8 cellular contexts compared by ENCODE assay signal in genomic region chr10:119315128-119316001, GRCh38.
DNase-seq lines count a peak whose midpoint lies in the region; ATAC-seq, FAIRE-seq and TF ChIP-seq lines count a peak whose summit lies in the region.

No MANE protein-coding gene starts in this region.

- BruUV-seq in K562 (replicated peaks; lab: Mats Ljungman, UMichigan) = no TSS peak

- in situ Hi-C loops in K562 (cut with MboI) = no loop called here

- TF ChIP-seq RAD21 in K562 (CRISPR knock-in tag; conservative IDR thresholded peaks at IDR 0.05 in 1 of 2, IDR thresholded peaks at IDR 0.05 in 1 of 2) = no peak

- no peak overlapping the region for H3K4me3 ChIP-seq in HL-60 (replicated peaks; ENCODE audit: insufficient read depth, low read length)
- H3K4me3 ChIP-seq in K562 = no peak overlapping the region

- peak overlapping the region; percentile 21 to 28; a peak in 2 of 4 replicates for H3K9ac ChIP-seq in K562 (ENCODE audit: insufficient read depth in 1 of 2, low read depth in 2 of 2, low read length in 2 of 2)

- no peaks in the 10 kb centered on the region for H3K9me1 ChIP-seq in K562 (ENCODE audit: control insufficient read depth, insufficient read depth, low read length)

- DNase-seq in CD4-positive, alpha-beta T cell = peak in 9 of 10 experiments; percentile 19 to 68 (median 54)
- DNase-seq in HL-60 (ENCODE audit: low read depth in 1 of 2, low spot score in 1 of 2) (peak; percentile 61 to 64), T1000 (lab: John Stamatoyannopoulos, UW) (peak; percentile 76), K562 (ENCODE audit: extremely low read depth in 1 of 4, low spot score in 3 of 4) (peak; percentile 39 to 63 (median 56)), lung microvascular endothelial cell (ENCODE audit: low read depth in 2 of 2) (peak; percentile 67 to 94), putamen (ENCODE audit: low spot score) (no peak)
- DNase-seq in stimulated activated CD8-positive, alpha-beta memory T cell treated with anti-CD3 and anti-CD28 coated beads, Interleukin-7, amount 100 ng/mL, for 4 hours (ENCODE audit: low read depth in 2 of 2) = peak; percentile 73 to 79

- CTCF ChIA-PET in CD4-positive, alpha-beta T cell (lab: Charles Lee) = interaction anchor here (1.1 to 1.7 kb wide), 2 partner anchors 44 to 108 kb away, joined by 5 to 7 read pairs; partner anchors contain the start of gene GRK5
- CTCF ChIA-PET in K562 (lab: Yijun Ruan, JAX; ENCODE audit: low intra/inter-chr PET ratio) = no interaction called here

- H3K27ac Mint-ChIP-seq in CD4-positive, alpha-beta T cell = peak overlapping the region; percentile 3

- peak overlapping the region; percentile 27; the same call in 1 of the 2 replicates for H3K4me2 ChIP-seq in K562 (ENCODE audit: insufficient read depth, low read length)

- H3K36me3 ChIP-seq in K562 (ENCODE audit: control insufficient read depth, insufficient read depth, low read length) = no peaks in the 10 kb centered on the region

- no peaks in the 10 kb centered on the region for H3K9me3 Mint-ChIP-seq in CD4-positive, alpha-beta T cell

- H3K4me1 Mint-ChIP-seq in CD4-positive, alpha-beta T cell (ENCODE audit: low read depth) = peaks cover 44% of the 10 kb centered on the region

- no peaks in the 10 kb centered on the region for H3K36me3 Mint-ChIP-seq in CD4-positive, alpha-beta T cell (ENCODE audit: low read depth)

- ATAC-seq in CD4-positive, alpha-beta T cell (ENCODE audit: poor library complexity) = peak; percentile 72
- ATAC-seq in GM19467 (IDR thresholded peaks at IDR 0.05; ENCODE audit: unreplicated experiment) (peak; percentile 34), K562 (peak; percentile 83)

- H3K27me3 ChIP-seq in CD4-positive, alpha-beta T cell (ENCODE audit: control insufficient read depth, insufficient read depth, low read length) = no peaks in the 10 kb centered on the region
- peaks cover 17% of the 10 kb centered on the region for H3K27me3 ChIP-seq in HL-60 (ENCODE audit: insufficient read depth, poor library complexity, severe bottlenecking)
- 0 out of 5 replicates have a peak, but pooled peaks cover 0 to under 1% of the 10 kb centered on the region in 2 experiments for H3K27me3 ChIP-seq in K562 (ENCODE audit: control insufficient read depth in 2 of 2, insufficient read depth in 2 of 2, low read length in 2 of 2)

- POLR2A ChIA-PET in CD4-positive, alpha-beta T cell (lab: Charles Lee) = interaction anchor here (1.1 kb wide), 1 partner anchor 101 kb away, joined by 3 read pairs; no protein-coding TSS in a partner anchor
- POLR2A ChIA-PET in K562 (lab: Yijun Ruan, JAX) = no interaction called here

- no peak for TF ChIP-seq EP300 in K562 (IDR thresholded peaks at IDR 0.05; ENCODE audit: low read length)

- intact Hi-C loops in CD4-positive, alpha-beta T cell (cut with DNase I, micrococcal nuclease) = no loop called here
- intact Hi-C loops in K562 (cut with micrococcal nuclease) = no loop called here

- no peaks in the 10 kb centered on the region for H3K27me3 Mint-ChIP-seq in CD4-positive, alpha-beta T cell

- FAIRE-seq in K562 (lab: Jason Lieb, UNC) = peak; percentile 94

- H3K4me1 ChIP-seq in K562 (replicated peaks in 1 of 2; ENCODE audit: control insufficient read depth in 2 of 2, insufficient read depth in 2 of 2, low read length in 2 of 2) = peaks cover 9 to 13% of the 10 kb centered on the region in 2 experiments; a peak in 4 of 5 replicates

- no peaks in the 10 kb centered on the region for H4K20me1 ChIP-seq in K562 (replicated peaks; ENCODE audit: control insufficient read depth, insufficient read depth, low read length)

- peak overlapping the region; percentile 38 for H3K4me3 Mint-ChIP-seq in CD4-positive, alpha-beta T cell

- H3K27ac ChIP-seq in CD4-positive, alpha-beta T cell (ENCODE audit: low read depth, low read length) = no peak overlapping the region
- H3K27ac ChIP-seq in HL-60 (replicated peaks) (no peak overlapping the region), K562 (ENCODE audit: extremely low read depth, low read depth, low read length) (0 out of 3 replicates have a peak overlapping the region, but pooled peaks have one; percentile 37)

- H3K79me2 ChIP-seq in K562 (ENCODE audit: control insufficient read depth, insufficient read depth, low read length) = no peaks in the 10 kb centered on the region

- peak overlapping the region; percentile 59; the same call in 1 of the 2 replicates for H2AFZ ChIP-seq in K562 (ENCODE audit: low read depth, low read length)

- H3K9me3 ChIP-seq in CD4-positive, alpha-beta T cell (ENCODE audit: control insufficient read depth, low read length) = no peaks in the 10 kb centered on the region
- no peaks in the 10 kb centered on the region for H3K9me3 ChIP-seq in K562 (replicated peaks; ENCODE audit: control insufficient read depth, insufficient read depth, low read depth, low read length)

- WGBS in K562 (ENCODE audit: insufficient coverage, low coverage, missing lambda C conversion rate) = 15% methylated on average over 16 of the region's 16 CpGs

- TF ChIP-seq CTCF in CD4-positive, alpha-beta T cell (IDR thresholded peaks at IDR 0.05) = no peak
- TF ChIP-seq CTCF in HL-60 (IDR thresholded peaks at IDR 0.05; ENCODE audit: insufficient read depth, low read length) (no peak), K562 (IDR thresholded peaks at IDR 0.05 in 2 of 3, conservative IDR thresholded peaks at IDR 0.05 in 1 of 3; ENCODE audit: insufficient read depth in 2 of 3, low read depth in 1 of 3, low read length in 3 of 3) (no peak)

- TF ChIP-seq POLR2A in K562 (conservative IDR thresholded peaks at IDR 0.05) = no peak

TF ChIP-seq in K562, 482 proteins besides CTCF, POLR2A, EP300 and RAD21 (continues in another document):
- peak; percentile 77 for TF ChIP-seq JUN (IDR thresholded peaks at IDR 0.05; ENCODE audit: borderline replicate concordance, low read depth, low read length)
- no peak for TF ChIP-seq JUN (CRISPR knock-in tag; IDR thresholded peaks at IDR 0.05; ENCODE audit: borderline replicate concordance)
- TF ChIP-seq, protein P1, sequence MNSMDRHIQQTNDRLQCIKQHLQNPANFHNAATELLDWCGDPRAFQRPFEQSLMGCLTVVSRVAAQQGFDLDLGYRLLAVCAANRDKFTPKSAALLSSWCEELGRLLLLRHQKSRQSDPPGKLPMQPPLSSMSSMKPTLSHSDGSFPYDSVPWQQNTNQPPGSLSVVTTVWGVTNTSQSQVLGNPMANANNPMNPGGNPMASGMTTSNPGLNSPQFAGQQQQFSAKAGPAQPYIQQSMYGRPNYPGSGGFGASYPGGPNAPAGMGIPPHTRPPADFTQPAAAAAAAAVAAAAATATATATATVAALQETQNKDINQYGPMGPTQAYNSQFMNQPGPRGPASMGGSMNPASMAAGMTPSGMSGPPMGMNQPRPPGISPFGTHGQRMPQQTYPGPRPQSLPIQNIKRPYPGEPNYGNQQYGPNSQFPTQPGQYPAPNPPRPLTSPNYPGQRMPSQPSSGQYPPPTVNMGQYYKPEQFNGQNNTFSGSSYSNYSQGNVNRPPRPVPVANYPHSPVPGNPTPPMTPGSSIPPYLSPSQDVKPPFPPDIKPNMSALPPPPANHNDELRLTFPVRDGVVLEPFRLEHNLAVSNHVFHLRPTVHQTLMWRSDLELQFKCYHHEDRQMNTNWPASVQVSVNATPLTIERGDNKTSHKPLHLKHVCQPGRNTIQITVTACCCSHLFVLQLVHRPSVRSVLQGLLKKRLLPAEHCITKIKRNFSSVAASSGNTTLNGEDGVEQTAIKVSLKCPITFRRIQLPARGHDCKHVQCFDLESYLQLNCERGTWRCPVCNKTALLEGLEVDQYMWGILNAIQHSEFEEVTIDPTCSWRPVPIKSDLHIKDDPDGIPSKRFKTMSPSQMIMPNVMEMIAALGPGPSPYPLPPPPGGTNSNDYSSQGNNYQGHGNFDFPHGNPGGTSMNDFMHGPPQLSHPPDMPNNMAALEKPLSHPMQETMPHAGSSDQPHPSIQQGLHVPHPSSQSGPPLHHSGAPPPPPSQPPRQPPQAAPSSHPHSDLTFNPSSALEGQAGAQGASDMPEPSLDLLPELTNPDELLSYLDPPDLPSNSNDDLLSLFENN (IDR thresholded peaks at IDR 0.05; ENCODE audit: low read depth in 2 of 2, low read length in 2 of 2) = no peak
- peak; percentile 45 for TF ChIP-seq L3MBTL2 (IDR thresholded peaks at IDR 0.05)
- TF ChIP-seq YY1 (IDR thresholded peaks at IDR 0.05; ENCODE audit: borderline replicate concordance in 1 of 3, control insufficient read depth in 1 of 3, extremely low read depth in 1 of 3, insufficient read depth in 3 of 3, insufficient read length in 1 of 3, insufficient replicate concordance in 2 of 3, low read depth in 1 of 3, low read length in 2 of 3) = no peak
- peak; percentile 96 for TF ChIP-seq FOSL1 (tag; conservative IDR thresholded peaks at IDR 0.05)
- peak; percentile 95 for TF ChIP-seq JUND (IDR thresholded peaks at IDR 0.05; ENCODE audit: borderline replicate concordance, low read depth, low read length)
- TF ChIP-seq JUND (tag; IDR thresholded peaks at IDR 0.05; ENCODE audit: borderline replicate concordance, low read depth, low read length) = peak; percentile 89; the same call in 2 of the 3 replicates
- peak; percentile 66 for TF ChIP-seq ZFX (CRISPR knock-in tag; IDR thresholded peaks at IDR 0.05)
- TF ChIP-seq ARID1B (IDR thresholded peaks at IDR 0.05) = peak; percentile 34; the same call in 1 of the 2 replicates
- no peak for TF ChIP-seq NR1H2 (CRISPR knock-in tag; IDR thresholded peaks at IDR 0.05)
- peak; percentile 36 for TF ChIP-seq CEBPB (tag; IDR thresholded peaks at IDR 0.05)
- TF ChIP-seq E2F6 (IDR thresholded peaks at IDR 0.05; ENCODE audit: borderline replicate concordance in 1 of 2, extremely low read depth in 1 of 2, insufficient read depth in 1 of 2, insufficient read length in 1 of 2, low read depth in 1 of 2, low read length in 1 of 2, poor library complexity in 1 of 2, severe bottlenecking in 1 of 2) = peak in 1 of 2 experiments; percentile 36
- TF ChIP-seq CC2D1A (IDR thresholded peaks at IDR 0.05) = no peak
- no peak for TF ChIP-seq ZNF146 (CRISPR knock-in tag; IDR thresholded peaks at IDR 0.05; ENCODE audit: unreplicated experiment)
- TF ChIP-seq SMARCA4 (IDR thresholded peaks at IDR 0.05) = 0 out of 2 replicates have a peak, but pooled peaks have one; percentile 25
- TF ChIP-seq ZNF212 (CRISPR knock-in tag; IDR thresholded peaks at IDR 0.05) = no peak
- TF ChIP-seq FOS (IDR thresholded peaks at IDR 0.05; ENCODE audit: extremely low read depth, insufficient read length) = peak; percentile 43
- TF ChIP-seq MAFG (tag; conservative IDR thresholded peaks at IDR 0.05) = 0 out of 2 replicates have a peak, but pooled peaks have one; percentile 7
- 0 out of 4 replicates have a peak, but pooled peaks of 1 of the 2 experiments have one; percentile 11 for TF ChIP-seq NRF1 (conservative IDR thresholded peaks at IDR 0.05 in 1 of 2, IDR thresholded peaks at IDR 0.05 in 1 of 2)
